In genomic region chr4:92215471-92215870, GRCh38 we compare ENCODE assay signal across 21 cellular contexts.
"Had no signal": no experiment of that assay in that cellular context is flagged by ENCODE, and none has a peak within 500 bp of the region (broad histone marks: within the 10 kb centered on the region; RNA-seq: fewer than 3 reads in every experiment).

No MANE protein-coding gene starts in this region.

- H3K36me3 ChIP-seq: left ventricle myocardium inferior, ovary, right atrium auricular region, right lobe of liver, stomach, thyroid gland, transverse colon, upper lobe of left lung, vagina had no signal

- H3K27ac ChIP-seq: left ventricle myocardium inferior, ovary, right atrium auricular region, right lobe of liver, stomach, testis, thyroid gland, transverse colon, upper lobe of left lung, vagina had no signal

- DNase-seq: islet precursor cell; left ventricle myocardium inferior; midbrain; mucosa of descending colon; naive thymus-derived CD4-positive, alpha-beta T cell; ovary; right lobe of liver; stimulated activated CD4-positive, alpha-beta T cell treated with anti-CD3 and anti-CD28 coated beads, Interleukin-1b, Interleukin-23, amount 100 ng/mL, for 48 hours; stimulated activated CD4-positive, alpha-beta T cell treated with anti-CD3 and anti-CD28 coated beads, Interleukin-2, amount 100 ng/mL, for 48 hours; stimulated activated CD4-positive, alpha-beta T cell treated with anti-CD3 and anti-CD28 coated beads, Interleukin-4, amount 100 ng/mL, for 4 hours; stimulated activated CD8-positive, alpha-beta memory T cell treated with anti-CD3 and anti-CD28 coated beads, Interleukin-4, amount 100 ng/mL, for 48 hours; stimulated activated naive CD8-positive, alpha-beta T cell treated with anti-CD3 and anti-CD28 coated beads, Interleukin-15, Interleukin-2, amounts not matched to agents 100 U/mL and 50 U/mL, for 24 hours; stomach; testis; thyroid gland; transverse colon; upper lobe of left lung had no signal

- H3K27me3 ChIP-seq: ovary, right atrium auricular region, right lobe of liver, stomach, testis, thyroid gland, transverse colon, upper lobe of left lung, vagina had no signal

- H3K4me3 ChIP-seq: left ventricle myocardium inferior, lung, mucosa of descending colon, ovary, right atrium auricular region, right lobe of liver, smooth muscle cell, stomach, testis, thyroid gland, transverse colon, upper lobe of left lung, vagina had no signal

- H3K9me3 ChIP-seq: ovary, right lobe of liver, testis, thyroid gland, transverse colon, vagina had no signal
